In genomic region chr12:49998453-49998852, GRCh38 we compare ENCODE assay signal across 1 cellular context.
TF ChIP-seq lines count a peak whose summit lies in the region.

No MANE protein-coding gene starts in this region.

TF ChIP-seq in HCT116, 20 proteins besides CTCF, POLR2A, EP300 and RAD21 (continued from another document):
- TF ChIP-seq, protein P1, sequence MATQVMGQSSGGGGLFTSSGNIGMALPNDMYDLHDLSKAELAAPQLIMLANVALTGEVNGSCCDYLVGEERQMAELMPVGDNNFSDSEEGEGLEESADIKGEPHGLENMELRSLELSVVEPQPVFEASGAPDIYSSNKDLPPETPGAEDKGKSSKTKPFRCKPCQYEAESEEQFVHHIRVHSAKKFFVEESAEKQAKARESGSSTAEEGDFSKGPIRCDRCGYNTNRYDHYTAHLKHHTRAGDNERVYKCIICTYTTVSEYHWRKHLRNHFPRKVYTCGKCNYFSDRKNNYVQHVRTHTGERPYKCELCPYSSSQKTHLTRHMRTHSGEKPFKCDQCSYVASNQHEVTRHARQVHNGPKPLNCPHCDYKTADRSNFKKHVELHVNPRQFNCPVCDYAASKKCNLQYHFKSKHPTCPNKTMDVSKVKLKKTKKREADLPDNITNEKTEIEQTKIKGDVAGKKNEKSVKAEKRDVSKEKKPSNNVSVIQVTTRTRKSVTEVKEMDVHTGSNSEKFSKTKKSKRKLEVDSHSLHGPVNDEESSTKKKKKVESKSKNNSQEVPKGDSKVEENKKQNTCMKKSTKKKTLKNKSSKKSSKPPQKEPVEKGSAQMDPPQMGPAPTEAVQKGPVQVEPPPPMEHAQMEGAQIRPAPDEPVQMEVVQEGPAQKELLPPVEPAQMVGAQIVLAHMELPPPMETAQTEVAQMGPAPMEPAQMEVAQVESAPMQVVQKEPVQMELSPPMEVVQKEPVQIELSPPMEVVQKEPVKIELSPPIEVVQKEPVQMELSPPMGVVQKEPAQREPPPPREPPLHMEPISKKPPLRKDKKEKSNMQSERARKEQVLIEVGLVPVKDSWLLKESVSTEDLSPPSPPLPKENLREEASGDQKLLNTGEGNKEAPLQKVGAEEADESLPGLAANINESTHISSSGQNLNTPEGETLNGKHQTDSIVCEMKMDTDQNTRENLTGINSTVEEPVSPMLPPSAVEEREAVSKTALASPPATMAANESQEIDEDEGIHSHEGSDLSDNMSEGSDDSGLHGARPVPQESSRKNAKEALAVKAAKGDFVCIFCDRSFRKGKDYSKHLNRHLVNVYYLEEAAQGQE (IDR thresholded peaks at IDR 0.05; ENCODE audit: low read depth), result no peak
- TF ChIP-seq SP1 (IDR thresholded peaks at IDR 0.05; ENCODE audit: low read depth), result no peak
- TF ChIP-seq, protein P2, sequence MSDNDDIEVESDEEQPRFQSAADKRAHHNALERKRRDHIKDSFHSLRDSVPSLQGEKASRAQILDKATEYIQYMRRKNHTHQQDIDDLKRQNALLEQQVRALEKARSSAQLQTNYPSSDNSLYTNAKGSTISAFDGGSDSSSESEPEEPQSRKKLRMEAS (IDR thresholded peaks at IDR 0.05), result no peak
- TF ChIP-seq ATF3 (IDR thresholded peaks at IDR 0.05), result no peak
- TF ChIP-seq ZFX (IDR thresholded peaks at IDR 0.05), result no peak
- no peak for TF ChIP-seq EZH2 (IDR thresholded peaks at IDR 0.05)
- TF ChIP-seq SIN3A (IDR thresholded peaks at IDR 0.05; ENCODE audit: low read depth), result no peak
- no peak for TF ChIP-seq POLR2AphosphoS5 (IDR thresholded peaks at IDR 0.05; ENCODE audit: low read depth, low read length)
- TF ChIP-seq EGR1 (IDR thresholded peaks at IDR 0.05; ENCODE audit: low read depth), result no peak
- TF ChIP-seq EZH2phosphoT487 (IDR thresholded peaks at IDR 0.05; ENCODE audit: borderline replicate concordance), result no peak
- TF ChIP-seq, protein P3, sequence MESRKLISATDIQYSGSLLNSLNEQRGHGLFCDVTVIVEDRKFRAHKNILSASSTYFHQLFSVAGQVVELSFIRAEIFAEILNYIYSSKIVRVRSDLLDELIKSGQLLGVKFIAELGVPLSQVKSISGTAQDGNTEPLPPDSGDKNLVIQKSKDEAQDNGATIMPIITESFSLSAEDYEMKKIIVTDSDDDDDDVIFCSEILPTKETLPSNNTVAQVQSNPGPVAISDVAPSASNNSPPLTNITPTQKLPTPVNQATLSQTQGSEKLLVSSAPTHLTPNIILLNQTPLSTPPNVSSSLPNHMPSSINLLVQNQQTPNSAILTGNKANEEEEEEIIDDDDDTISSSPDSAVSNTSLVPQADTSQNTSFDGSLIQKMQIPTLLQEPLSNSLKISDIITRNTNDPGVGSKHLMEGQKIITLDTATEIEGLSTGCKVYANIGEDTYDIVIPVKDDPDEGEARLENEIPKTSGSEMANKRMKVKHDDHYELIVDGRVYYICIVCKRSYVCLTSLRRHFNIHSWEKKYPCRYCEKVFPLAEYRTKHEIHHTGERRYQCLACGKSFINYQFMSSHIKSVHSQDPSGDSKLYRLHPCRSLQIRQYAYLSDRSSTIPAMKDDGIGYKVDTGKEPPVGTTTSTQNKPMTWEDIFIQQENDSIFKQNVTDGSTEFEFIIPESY (IDR thresholded peaks at IDR 0.05; ENCODE audit: extremely low read depth, insufficient replicate concordance, low read length), result no peak
- no peak for TF ChIP-seq FOSL1 (IDR thresholded peaks at IDR 0.05; ENCODE audit: low read depth)
